In the genomic region with DNA sequence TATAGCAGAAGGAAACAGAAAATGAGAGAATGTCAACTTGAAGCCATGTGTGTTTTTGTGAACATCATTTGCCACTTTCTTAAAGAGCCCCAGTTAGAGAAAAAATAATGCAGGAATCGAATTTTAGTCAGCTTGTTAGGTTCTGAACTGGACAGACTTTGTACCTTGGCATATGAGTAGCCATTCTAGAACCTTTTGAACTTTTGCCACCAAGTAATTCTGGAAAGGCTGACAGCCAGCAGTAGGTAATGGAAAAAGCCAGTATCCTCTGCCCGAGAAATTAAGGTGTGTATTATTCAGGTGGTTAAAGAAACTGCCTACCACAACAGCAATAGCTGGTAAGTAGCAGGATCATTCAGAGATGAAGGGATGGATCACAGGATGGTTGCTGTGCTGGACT, we compare ENCODE assay signal across 14 cellular contexts. TPM values are rescaled to one million over a fixed set of nuclear protein-coding genes. Genes with fewer than 3 reads are reported as not detected.
DNase-seq lines count a peak whose midpoint lies in the region; ATAC-seq and TF ChIP-seq lines count a peak whose summit lies in the region.
"Had no signal": no experiment of that assay in that cellular context is flagged by ENCODE, and none has a peak within 500 bp of the region (broad histone marks: within the 10 kb centered on the region; RNA-seq: fewer than 3 reads in every experiment).

No MANE protein-coding gene starts in this region.

- TF ChIP-seq CTCF in liver (IDR thresholded peaks at IDR 0.05; ENCODE audit: low read depth, low read length, missing input control) = no peak

- H3K36me3 Mint-ChIP-seq in activated naive CD8-positive, alpha-beta T cell = peaks cover 14% of the 10 kb centered on the region
- H3K36me3 Mint-ChIP-seq in activated naive CD8-positive, alpha-beta T cell treated with anti-CD3 and anti-CD28 coated beads for 36 hours = peaks cover 23% of the 10 kb centered on the region
- peaks cover 24% of the 10 kb centered on the region for H3K36me3 Mint-ChIP-seq in activated T-helper 2 cell treated with anti-CD3 and anti-CD28 coated beads, Interferon-gamma antibody, Interleukin-2, Interleukin-4, amounts not matched to agents 10 μg/mL and 5 μg/mL and 100 μg/mL, durations not matched to agents 14 hours and 24 hours and 36 hours (ENCODE audit: low read depth)
- no peaks in the 10 kb centered on the region for H3K36me3 Mint-ChIP-seq in stimulated activated memory B cell treated with anti-CD40 and anti-IgM and Interleukin-4, amounts not matched to agents 10 μg/mL and 1 μg/mL and 100 μg/mL, for 72 hours

- TF ChIP-seq RAD21 in liver (IDR thresholded peaks at IDR 0.05) = no peak

- no peaks in the 10 kb centered on the region for H3K9me3 Mint-ChIP-seq in activated naive CD8-positive, alpha-beta T cell (ENCODE audit: low read depth)
- H3K9me3 Mint-ChIP-seq in activated naive CD8-positive, alpha-beta T cell treated with anti-CD3 and anti-CD28 coated beads for 36 hours = no peaks in the 10 kb centered on the region
- no peaks in the 10 kb centered on the region for H3K9me3 Mint-ChIP-seq in activated T-helper 2 cell treated with anti-CD3 and anti-CD28 coated beads, Interferon-gamma antibody, Interleukin-2, Interleukin-4, amounts not matched to agents 10 μg/mL and 5 μg/mL and 100 μg/mL, durations not matched to agents 14 hours and 24 hours and 36 hours
- H3K9me3 Mint-ChIP-seq in stimulated activated memory B cell treated with anti-CD40 and anti-IgM and Interleukin-4, amounts not matched to agents 10 μg/mL and 1 μg/mL and 100 μg/mL, for 72 hours = no peaks in the 10 kb centered on the region

- no peaks in the 10 kb centered on the region for H3K27me3 ChIP-seq in liver (ENCODE audit: control insufficient read depth in 4 of 4, insufficient read depth in 4 of 4, low read length in 3 of 4)

- peaks cover 36% of the 10 kb centered on the region for H3K4me1 Mint-ChIP-seq in activated naive CD8-positive, alpha-beta T cell (ENCODE audit: low read depth)
- peaks cover 42% of the 10 kb centered on the region for H3K4me1 Mint-ChIP-seq in activated naive CD8-positive, alpha-beta T cell treated with anti-CD3 and anti-CD28 coated beads for 36 hours
- H3K4me1 Mint-ChIP-seq in activated T-helper 2 cell treated with anti-CD3 and anti-CD28 coated beads, Interferon-gamma antibody, Interleukin-2, Interleukin-4, amounts not matched to agents 10 μg/mL and 5 μg/mL and 100 μg/mL, durations not matched to agents 14 hours and 24 hours and 36 hours (ENCODE audit: low read depth) = peaks cover 58% of the 10 kb centered on the region
- H3K4me1 Mint-ChIP-seq in stimulated activated memory B cell treated with anti-CD40 and anti-IgM and Interleukin-4, amounts not matched to agents 10 μg/mL and 1 μg/mL and 100 μg/mL, for 72 hours = peaks cover 48% of the 10 kb centered on the region

- intact Hi-C loops in activated T-helper 2 cell treated with anti-CD3 and anti-CD28 coated beads, Interferon-gamma antibody, Interleukin-2, Interleukin-4, amounts not matched to agents 10 μg/mL and 5 μg/mL and 100 μg/mL, durations not matched to agents 14 hours and 24 hours and 36 hours (cut with micrococcal nuclease) = loop anchor here (5.0 kb wide), 3 partner anchors 109 to 209 kb away; partner anchors contain the start of gene LRRC8C

- H3K36me3 ChIP-seq in liver (ENCODE audit: control insufficient read depth in 4 of 4, insufficient read depth in 3 of 4, low read depth in 1 of 4, low read length in 3 of 4) = no peaks in the 10 kb centered on the region

- H3K4me1 ChIP-seq in liver (ENCODE audit: control insufficient read depth in 4 of 4, insufficient read depth in 4 of 4, low read length in 3 of 4) = peaks cover 7 to 47% (median 41%) of the 10 kb centered on the region in 4 donors

- 35% methylated on average over 2 of the region's 2 CpGs for WGBS in liver

- no peak for DNase-seq in activated naive CD8-positive, alpha-beta T cell treated with anti-CD3 and anti-CD28 coated beads for 36 hours
- no peak for DNase-seq in activated T-helper 2 cell treated with anti-CD3 and anti-CD28 coated beads, Interferon-gamma antibody, Interleukin-2, Interleukin-4, amounts not matched to agents 10 μg/mL and 5 μg/mL and 100 μg/mL, durations not matched to agents 14 hours and 24 hours and 36 hours (ENCODE audit: low spot score)
- DNase-seq in stimulated activated CD4-positive, alpha-beta T cell treated with anti-CD3 and anti-CD28 coated beads, Interleukin-2, amount 100 ng/mL, for 48 hours = no peak
- DNase-seq: H7, Karpas-422, NCI-H187 treated with DMSO at 0.1 percent for 48 hours, NCI-H2171, NCI-H774, SIG-M5 had no signal

- peak overlapping the region; percentile 12 for H3K27ac Mint-ChIP-seq in activated naive CD8-positive, alpha-beta T cell
- no peak overlapping the region for H3K27ac Mint-ChIP-seq in activated naive CD8-positive, alpha-beta T cell treated with anti-CD3 and anti-CD28 coated beads for 36 hours
- H3K27ac Mint-ChIP-seq in activated T-helper 2 cell treated with anti-CD3 and anti-CD28 coated beads, Interferon-gamma antibody, Interleukin-2, Interleukin-4, amounts not matched to agents 10 μg/mL and 5 μg/mL and 100 μg/mL, durations not matched to agents 14 hours and 24 hours and 36 hours = peak overlapping the region; percentile 11
- peak overlapping the region; percentile 93 for H3K27ac Mint-ChIP-seq in stimulated activated memory B cell treated with anti-CD40 and anti-IgM and Interleukin-4, amounts not matched to agents 10 μg/mL and 1 μg/mL and 100 μg/mL, for 72 hours

- no peak for ATAC-seq in stimulated activated memory B cell treated with anti-CD40 and anti-IgM and Interleukin-4, amounts not matched to agents 10 μg/mL and 1 μg/mL and 100 μg/mL, for 72 hours
- ATAC-seq in GM21786 (IDR thresholded peaks at IDR 0.05; ENCODE audit: unreplicated experiment) (no peak), HG03342 (IDR thresholded peaks at IDR 0.05; ENCODE audit: unreplicated experiment) (no peak)

- no peak overlapping the region for H3K9ac ChIP-seq in liver (ENCODE audit: low read depth in 1 of 2, low read length in 2 of 2)

- no peaks in the 10 kb centered on the region for H3K9me3 ChIP-seq in liver (ENCODE audit: control insufficient read depth in 4 of 4, low read length in 3 of 4)

- no peaks in the 10 kb centered on the region for H3K27me3 Mint-ChIP-seq in activated naive CD8-positive, alpha-beta T cell
- no peaks in the 10 kb centered on the region for H3K27me3 Mint-ChIP-seq in activated naive CD8-positive, alpha-beta T cell treated with anti-CD3 and anti-CD28 coated beads for 36 hours
- peaks cover 1% of the 10 kb centered on the region for H3K27me3 Mint-ChIP-seq in activated T-helper 2 cell treated with anti-CD3 and anti-CD28 coated beads, Interferon-gamma antibody, Interleukin-2, Interleukin-4, amounts not matched to agents 10 μg/mL and 5 μg/mL and 100 μg/mL, durations not matched to agents 14 hours and 24 hours and 36 hours (ENCODE audit: low read depth)
- no peaks in the 10 kb centered on the region for H3K27me3 Mint-ChIP-seq in stimulated activated memory B cell treated with anti-CD40 and anti-IgM and Interleukin-4, amounts not matched to agents 10 μg/mL and 1 μg/mL and 100 μg/mL, for 72 hours

- H3K4me3 ChIP-seq in liver (ENCODE audit: low read depth in 1 of 3, low read length in 3 of 3) = no peak overlapping the region

- H3K27ac ChIP-seq in liver (ENCODE audit: low read depth in 1 of 2, low read length in 2 of 2) = no peak overlapping the region

- no peak overlapping the region for H3K4me3 Mint-ChIP-seq in activated naive CD8-positive, alpha-beta T cell
- H3K4me3 Mint-ChIP-seq in activated naive CD8-positive, alpha-beta T cell treated with anti-CD3 and anti-CD28 coated beads for 36 hours = no peak overlapping the region
- no peak overlapping the region for H3K4me3 Mint-ChIP-seq in activated T-helper 2 cell treated with anti-CD3 and anti-CD28 coated beads, Interferon-gamma antibody, Interleukin-2, Interleukin-4, amounts not matched to agents 10 μg/mL and 5 μg/mL and 100 μg/mL, durations not matched to agents 14 hours and 24 hours and 36 hours (ENCODE audit: low read depth)
- H3K4me3 Mint-ChIP-seq in stimulated activated memory B cell treated with anti-CD40 and anti-IgM and Interleukin-4, amounts not matched to agents 10 μg/mL and 1 μg/mL and 100 μg/mL, for 72 hours = no peak overlapping the region

TF ChIP-seq in liver, 16 proteins besides CTCF, POLR2A, EP300 and RAD21:
- TF ChIP-seq SP1 (IDR thresholded peaks at IDR 0.05) (peak; percentile 77), HNF4A (conservative IDR thresholded peaks at IDR 0.05) (peak; percentile 74 to 91), RXRA (IDR thresholded peaks at IDR 0.05) (peak; percentile 33 to 57), HNF4G (IDR thresholded peaks at IDR 0.05) (peak; percentile 70), NR2F2 (IDR thresholded peaks at IDR 0.05) (no peak), JUND (IDR thresholded peaks at IDR 0.05) (peak in 1 of 2 donors; percentile 30)
- TF ChIP-seq, protein P1, sequence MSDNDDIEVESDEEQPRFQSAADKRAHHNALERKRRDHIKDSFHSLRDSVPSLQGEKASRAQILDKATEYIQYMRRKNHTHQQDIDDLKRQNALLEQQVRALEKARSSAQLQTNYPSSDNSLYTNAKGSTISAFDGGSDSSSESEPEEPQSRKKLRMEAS (IDR thresholded peaks at IDR 0.05) = no peak
TF ChIP-seq in liver: peak in this region for 5.

RNA-seq across cellular contexts. Expression of gene LRRC8D, which starts 20.7 kb away (rescaled TPM):
- 10 to 100 TPM; 37.7 to 41.2 TPM for total RNA-seq in activated naive CD8-positive, alpha-beta T cell treated with anti-CD3 and anti-CD28 coated beads for 36 hours
- total RNA-seq in activated T-helper 2 cell treated with anti-CD3 and anti-CD28 coated beads, Interferon-gamma antibody, Interleukin-2, Interleukin-4, amounts not matched to agents 10 μg/mL and 5 μg/mL and 100 μg/mL, durations not matched to agents 14 hours and 24 hours and 36 hours = 28.6 and 33.3 TPM in 2 replicates
- total RNA-seq in liver = 10 to 100 TPM; 17.1 to 17.4 TPM
- polyA plus RNA-seq in liver = 10 to 100 TPM in 1 of 2 donors, 1 to 10 TPM in 1; 7.1 to 11.7 TPM
